Comparison of ENCODE assay signal across 9 cellular contexts in the genomic region with DNA sequence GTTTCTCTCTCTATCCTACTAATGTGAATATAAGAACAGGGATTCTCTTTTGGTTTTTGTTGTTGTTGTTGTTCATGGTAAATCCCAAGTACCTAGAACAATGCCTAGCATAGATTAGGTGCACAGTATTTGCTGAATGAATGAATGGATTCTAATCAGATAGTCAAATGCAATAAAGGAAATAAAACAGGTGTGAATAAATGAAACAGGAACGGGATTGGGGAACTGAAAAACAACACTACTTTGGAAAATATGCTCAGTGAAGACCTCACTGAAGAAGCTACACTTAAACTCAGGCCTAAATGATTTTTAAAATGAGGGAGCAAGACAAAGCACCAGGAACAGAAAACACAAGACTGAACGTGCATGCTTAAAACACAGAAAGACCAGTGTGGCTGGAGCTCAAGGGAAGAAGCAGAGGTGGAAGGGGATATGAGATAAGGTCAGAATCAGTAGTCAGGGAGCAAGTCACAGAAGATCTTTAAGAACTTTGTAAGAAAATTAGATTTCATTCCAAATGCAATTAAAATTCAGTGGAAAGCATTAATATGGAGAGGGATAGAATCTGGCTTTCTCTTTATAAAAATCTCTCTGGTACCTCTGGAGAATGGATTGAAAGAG.
"Had no signal": no experiment of that assay in that cellular context is flagged by ENCODE, and none has a peak within 500 bp of the region (broad histone marks: within the 10 kb centered on the region; RNA-seq: fewer than 3 reads in every experiment).

No MANE protein-coding gene starts in this region.

- H3K4me1 ChIP-seq: thyroid gland, uterus had no signal

- H3K27ac ChIP-seq: brain microvascular endothelial cell, ovary, thyroid gland, uterus had no signal

- H3K4me3 ChIP-seq: ovary, thyroid gland, uterus had no signal

- ATAC-seq: left lobe of liver had no signal

- DNase-seq: activated CD4-positive, alpha-beta T cell treated with anti-CD3 and anti-CD28 coated beads for 1 hour; activated gamma-delta T cell; brain microvascular endothelial cell; cerebellar nuclear complex; endodermal cell; ovary; thyroid gland; uterus had no signal

- H3K9me3 ChIP-seq: ovary, thyroid gland, uterus had no signal

- H3K27me3 ChIP-seq: brain microvascular endothelial cell, ovary, thyroid gland, uterus had no signal

- H3K36me3 ChIP-seq: brain microvascular endothelial cell, ovary, thyroid gland, uterus had no signal
